ENCODE assay signal across 23 cellular contexts in genomic region chr19:45273532-45273877, GRCh38. TPM values are rescaled to one million over a fixed set of nuclear protein-coding genes. Genes with fewer than 3 reads are reported as not detected.
DNase-seq lines count a peak whose midpoint lies in the region; ATAC-seq, FAIRE-seq and TF ChIP-seq lines count a peak whose summit lies in the region.
"Had no signal": no experiment of that assay in that cellular context is flagged by ENCODE, and none has a peak within 500 bp of the region (broad histone marks: within the 10 kb centered on the region; RNA-seq: fewer than 3 reads in every experiment).

No MANE protein-coding gene starts in this region.

- POLR2A ChIA-PET in IMR-90 (lab: Charles Lee; ENCODE audit: unreplicated experiment): no interaction called here
- POLR2A ChIA-PET in GM12878 (lab: Charles Lee): no interaction called here
- POLR2A ChIA-PET in HepG2 (lab: Yijun Ruan, JAX): interaction anchor here (1.0 to 1.3 kb wide), 5 partner anchors 10 to 181 kb away, joined by 3 to 9 read pairs (median 4); partner anchors contain the start of genes BLOC1S3, PPP1R37 and TRAPPC6A

- H3K9ac ChIP-seq in IMR-90 (ENCODE audit: low read depth, low read length) (no peak overlapping the region), GM12878 (ENCODE audit: control insufficient read depth, insufficient read depth, low read length) (no peak overlapping the region), HepG2 (ENCODE audit: insufficient read depth, low read depth, low read length) (peak overlapping the region; percentile 34)

- H3K56ac ChIP-seq in IMR-90 (ENCODE audit: extremely low read depth, insufficient read depth, low read length): no peak overlapping the region

- H3K79me2 ChIP-seq in GM12878 (ENCODE audit: control insufficient read depth, insufficient read depth, low read length) (no peaks in the 10 kb centered on the region), HepG2 (ENCODE audit: insufficient read depth, low read length) (no peaks in the 10 kb centered on the region), osteoblast (ENCODE audit: insufficient read depth, low read length) (no peaks in the 10 kb centered on the region)

- H2AFZ ChIP-seq in IMR-90 (replicated peaks; ENCODE audit: low read length, poor library complexity): no peak overlapping the region
- no peak overlapping the region for H2AFZ ChIP-seq in GM12878 (ENCODE audit: control insufficient read depth, low read depth, low read length)
- no peak overlapping the region for H2AFZ ChIP-seq in HepG2 (ENCODE audit: low read length)
- no peak overlapping the region for H2AFZ ChIP-seq in osteoblast (ENCODE audit: low read length)
- H2AFZ ChIP-seq: GM23338, PC-9 had no signal

- peaks cover 8% of the 10 kb centered on the region for H3K9me1 ChIP-seq in IMR-90 (ENCODE audit: insufficient read depth, low read length)

- peaks cover 8% of the 10 kb centered on the region for H3K4me1 ChIP-seq in IMR-90 (ENCODE audit: control insufficient read depth, insufficient read depth, low read length)
- no peaks in the 10 kb centered on the region for H3K4me1 ChIP-seq in GM12878 (ENCODE audit: control insufficient read depth, insufficient read depth, low read length)
- H3K4me1 ChIP-seq in HepG2 (ENCODE audit: insufficient read depth, low read length): peaks cover 57% of the 10 kb centered on the region
- H3K4me1 ChIP-seq in osteoblast (ENCODE audit: insufficient read depth, low read length): no peaks in the 10 kb centered on the region
- H3K4me1 ChIP-seq: A549, SJCRH30 had no signal

- H2BK120ac ChIP-seq in IMR-90 (ENCODE audit: low read depth, low read length): no peak overlapping the region

- H4K91ac ChIP-seq in IMR-90 (ENCODE audit: insufficient read depth, low read depth, low read length): no peak overlapping the region

- FAIRE-seq in GM12878 (lab: Jason Lieb, UNC) (no peak), HepG2 (lab: Jason Lieb, UNC) (no peak)
- FAIRE-seq: A549, GM18507 had no signal

- no peak for TF ChIP-seq POLR2A in IMR-90 (IDR thresholded peaks at IDR 0.05; ENCODE audit: low read depth, low read length)
- no peak for TF ChIP-seq POLR2A in GM12878 (IDR thresholded peaks at IDR 0.05; ENCODE audit: low read depth, low read length)
- TF ChIP-seq POLR2A in HepG2 (IDR thresholded peaks at IDR 0.05; ENCODE audit: insufficient read depth in 1 of 2, low read depth in 2 of 2, low read length in 2 of 2): no peak

- H3K4ac ChIP-seq in IMR-90 (ENCODE audit: low read depth, low read length): no peak overlapping the region

- no peak overlapping the region for H3K18ac ChIP-seq in IMR-90 (ENCODE audit: low read depth, low read length)

- peaks cover 7 to 21% of the 10 kb centered on the region in 2 experiments; a peak in 3 of 4 replicates for H3K79me1 ChIP-seq in IMR-90 (ENCODE audit: low read depth in 1 of 2, low read length in 2 of 2)

- H3K4me2 ChIP-seq in IMR-90 (ENCODE audit: low read depth, low read length): no peak overlapping the region
- no peak overlapping the region for H3K4me2 ChIP-seq in GM12878 (ENCODE audit: control insufficient read depth, insufficient read depth)
- H3K4me2 ChIP-seq in HepG2 (ENCODE audit: low read depth, low read length): peak overlapping the region; percentile 57
- H3K4me2 ChIP-seq in osteoblast (ENCODE audit: insufficient read depth, low read length): no peak overlapping the region
- H3K4me2 ChIP-seq: A549, GM23338, PC-9 had no signal

- H2BK20ac ChIP-seq in IMR-90 (ENCODE audit: low read depth, low read length): no peak overlapping the region

- no peak overlapping the region for H3K4me3 ChIP-seq in IMR-90 (ENCODE audit: insufficient read depth, low read depth, low read length)
- H3K4me3 ChIP-seq in GM12878: no peak overlapping the region
- H3K4me3 ChIP-seq in HepG2 (replicated peaks in 1 of 3; ENCODE audit: insufficient read depth in 1 of 3, low read depth in 2 of 3, low read length in 3 of 3): 0 out of 6 replicates have a peak overlapping the region, but pooled peaks of 1 of the 3 experiments have one; percentile 14
- H3K4me3 ChIP-seq in osteoblast (ENCODE audit: insufficient read depth, low read length): no peak overlapping the region
- H3K4me3 ChIP-seq: A549, GM23338, PC-9, SJCRH30 had no signal

- no peak for ATAC-seq in IMR-90 (ENCODE audit: low read depth)
- no peak for ATAC-seq in GM12878
- no peak; the same call in 2 of the 3 replicates for ATAC-seq in HepG2
- ATAC-seq in HG02840 (IDR thresholded peaks at IDR 0.05; ENCODE audit: low FRiP score, unreplicated experiment): no peak
- no peak for ATAC-seq in GM18511 (IDR thresholded peaks at IDR 0.05; ENCODE audit: unreplicated experiment)
- ATAC-seq in GM19455 (IDR thresholded peaks at IDR 0.05; ENCODE audit: unreplicated experiment): no peak
- ATAC-seq: A549, GM23338, Right ventricle myocardium inferior had no signal

- DNase-seq in IMR-90 (no peak), GM12878 (ENCODE audit: low read depth, low spot score) (no peak), HepG2 (ENCODE audit: low spot score) (no peak), osteoblast (ENCODE audit: insufficient read length, low spot score, missing footprints) (peak; percentile 62)
- DNase-seq: AML-193; CD8-positive, alpha-beta memory T cell; H9; NCI-H1048; NCI-H1417 treated with DMSO at 0.1 percent for 48 hours; NCI-H446; NCI-H524 treated with DMSO at 0.1 percent for 48 hours; PC-9; SJCRH30 had no signal

- H3K14ac ChIP-seq in IMR-90 (replicated peaks; ENCODE audit: low read depth, low read length): no peak overlapping the region

- no peak overlapping the region for H4K5ac ChIP-seq in IMR-90 (ENCODE audit: low read depth, low read length)

- no peak overlapping the region for H2BK15ac ChIP-seq in IMR-90 (ENCODE audit: low read depth, low read length)

- intact Hi-C loops in IMR-90 (cut with micrococcal nuclease) (no loop called here), GM12878 (cut with micrococcal nuclease; ENCODE audit: unreplicated experiment) (no loop called here), HepG2 (cut with micrococcal nuclease; ENCODE audit: unreplicated experiment) (loop anchor here (2.0 kb wide), 1 partner anchor 53 kb away; no protein-coding TSS in a partner anchor)

- SMC1A ChIA-PET in GM12878 (lab: Charles Lee; ENCODE audit: uncharacterized antibody, unreplicated experiment): no interaction called here

- peak overlapping the region; percentile 36; the same call in 1 of the 2 replicates for H3K27ac ChIP-seq in IMR-90 (ENCODE audit: insufficient read depth, low read length)
- no peak overlapping the region for H3K27ac ChIP-seq in GM12878 (ENCODE audit: control insufficient read depth, insufficient read depth)
- peak overlapping the region; percentile 70 for H3K27ac ChIP-seq in HepG2 (ENCODE audit: extremely low read length, insufficient read depth, low read length)
- H3K27ac ChIP-seq in osteoblast (ENCODE audit: low read depth, low read length): no peak overlapping the region
- H3K27ac ChIP-seq: A549, PC-9, SJCRH30 had no signal

- dilution Hi-C loops in IMR-90 (cut with HindIII; ENCODE audit: low sequenced_read_pairs, unreplicated experiment): no loop called here

- H3K36me3 ChIP-seq in IMR-90 (ENCODE audit: control insufficient read depth, insufficient read depth, low read length) (peaks cover 45% of the 10 kb centered on the region), GM12878 (ENCODE audit: control insufficient read depth in 2 of 2, insufficient read depth in 2 of 2, low read length in 1 of 2) (peaks cover 0 to 4% of the 10 kb centered on the region in 2 experiments; a peak in 3 of 4 replicates), HepG2 (replicated peaks in 1 of 2; ENCODE audit: control insufficient read depth in 1 of 2, insufficient read depth in 2 of 2, low read length in 2 of 2) (peaks cover 11 to 24% of the 10 kb centered on the region in 2 experiments; a peak in 4 of 5 replicates), osteoblast (ENCODE audit: insufficient read depth, low read length) (peaks cover 40% of the 10 kb centered on the region)

- H3K9me3 ChIP-seq in IMR-90 (ENCODE audit: control insufficient read depth, insufficient read depth, low read length) (no peaks in the 10 kb centered on the region), GM12878 (replicated peaks; ENCODE audit: control insufficient read depth, insufficient read depth, low read length) (no peaks in the 10 kb centered on the region), HepG2 (ENCODE audit: low read length) (no peaks in the 10 kb centered on the region), osteoblast (ENCODE audit: low read depth, low read length) (no peaks in the 10 kb centered on the region)
- H3K9me3 ChIP-seq: A549, SJCRH30 had no signal

- H4K20me1 ChIP-seq in IMR-90 (ENCODE audit: insufficient read depth, low read length) (peaks cover 15% of the 10 kb centered on the region), GM12878 (ENCODE audit: control insufficient read depth, insufficient read depth) (no peaks in the 10 kb centered on the region), HepG2 (ENCODE audit: insufficient read depth, low read length) (no peaks in the 10 kb centered on the region), osteoblast (ENCODE audit: insufficient read depth, low read length) (no peaks in the 10 kb centered on the region)

- WGBS in IMR-90 (ENCODE audit: extremely low coverage in 2 of 2, insufficient read length in 1 of 2), 2 experiments: 75% methylated on average over 11 of the region's 13 CpGs; no CpG with 5 or more reads in 1 of the 2 experiments
- WGBS in GM12878 (ENCODE audit: insufficient coverage, insufficient replicate concordance, low lambda C conversion rate, missing lambda C conversion rate): 95% methylated on average over 13 of the region's 13 CpGs
- 36% methylated on average over 13 of the region's 13 CpGs for WGBS in HepG2 (ENCODE audit: low lambda C conversion rate)

- no peak overlapping the region for H4K8ac ChIP-seq in IMR-90 (ENCODE audit: low read depth in 2 of 2, low read length in 2 of 2)

- BruUV-seq in IMR-90 (replicated peaks; lab: Mats Ljungman, UMichigan): no TSS peak
- TSS peak; percentile 51 for BruUV-seq in GM12878 (replicated peaks; lab: Mats Ljungman, UMichigan)
- no TSS peak for BruUV-seq in HepG2 (replicated peaks; lab: Mats Ljungman, UMichigan)

- no peak overlapping the region for H2BK5ac ChIP-seq in IMR-90 (ENCODE audit: low read depth, low read length, poor library complexity, severe bottlenecking)

- in situ Hi-C loops in IMR-90 (cut with MboI; ENCODE audit: low sequenced_read_pairs): no loop called here
- in situ Hi-C loops in GM12878 (cut with MboI): no loop called here
- in situ Hi-C loops in HepG2 (cut with HindIII; ENCODE audit: extremely low pct_ligation_motif_present, low pct_unique_long_range_greater_than_20kb): no loop called here

- peak overlapping the region; percentile 21; the same call in 1 of the 2 replicates for H2AK5ac ChIP-seq in IMR-90 (ENCODE audit: low read depth, low read length)

- no peak for TF ChIP-seq EP300 in GM12878 (IDR thresholded peaks at IDR 0.05; ENCODE audit: borderline replicate concordance in 1 of 2, control insufficient read depth in 1 of 2, low read depth in 2 of 2, low read length in 2 of 2)
- no peak for TF ChIP-seq EP300 in HepG2 (IDR thresholded peaks at IDR 0.05; ENCODE audit: low read depth in 2 of 2, low read length in 2 of 2)
- no peak for TF ChIP-seq EP300 in HepG2 (CRISPR knock-in tag; IDR thresholded peaks at IDR 0.05; ENCODE audit: borderline replicate concordance)

- RAD21 ChIA-PET in GM12878 (lab: Charles Lee; ENCODE audit: unreplicated experiment): no interaction called here

- H3K27me3 ChIP-seq in IMR-90 (ENCODE audit: control insufficient read depth, insufficient read depth, low read length): no peaks in the 10 kb centered on the region
- H3K27me3 ChIP-seq in GM12878 (replicated peaks in 1 of 2; ENCODE audit: control insufficient read depth in 2 of 2, insufficient read depth in 2 of 2, low read length in 1 of 2): no peaks in the 10 kb centered on the region
- H3K27me3 ChIP-seq in HepG2 (ENCODE audit: control insufficient read depth in 1 of 2, insufficient read depth in 2 of 2, low read length in 2 of 2): no peaks in the 10 kb centered on the region
- H3K27me3 ChIP-seq in osteoblast (ENCODE audit: insufficient read depth, low read length): no peaks in the 10 kb centered on the region
- H3K27me3 ChIP-seq: SJCRH30 had no signal

- H3K23ac ChIP-seq in IMR-90 (ENCODE audit: low read depth, low read length): no peak overlapping the region

- H2AK9ac ChIP-seq in IMR-90 (replicated peaks; ENCODE audit: low read depth, low read length, poor library complexity): no peak overlapping the region

- TF ChIP-seq CTCF in IMR-90 (conservative IDR thresholded peaks at IDR 0.05; ENCODE audit: low read depth, low read length) (no peak), GM12878 (IDR thresholded peaks at IDR 0.05 in 2 of 3, conservative IDR thresholded peaks at IDR 0.05 in 1 of 3; ENCODE audit: control insufficient read depth in 2 of 3, extremely low read depth in 1 of 3, insufficient read depth in 1 of 3, low read depth in 3 of 3, low read length in 3 of 3) (no peak), HepG2 (CRISPR knock-in tag; IDR thresholded peaks at IDR 0.05) (no peak), osteoblast (IDR thresholded peaks at IDR 0.05; ENCODE audit: extremely low read depth, low read depth, low read length) (no peak)

- CTCF ChIA-PET in IMR-90 (lab: Yijun Ruan, JAX) (no interaction called here), GM12878 (lab: Yijun Ruan, JAX) (no interaction called here), HepG2 (lab: Yijun Ruan, JAX; ENCODE audit: low intra/inter-chr PET ratio, low total read pairs) (no interaction called here)

- no peak for TF ChIP-seq RAD21 in IMR-90 (IDR thresholded peaks at IDR 0.05; ENCODE audit: low read length)
- TF ChIP-seq RAD21 in GM12878 (IDR thresholded peaks at IDR 0.05; ENCODE audit: insufficient read depth, low read depth, low read length): no peak
- no peak for TF ChIP-seq RAD21 in HepG2 (CRISPR knock-in tag; IDR thresholded peaks at IDR 0.05)

RNA-seq across cellular contexts. Expression of gene MARK4, which starts 22.4 kb away (rescaled TPM):
- total RNA-seq in IMR-90 (2012; rRNA removed): 8.1 and 11.3 TPM in 2 replicates
- polyA plus RNA-seq in IMR-90 (2012; rRNA removed): 20.3 and 20.7 TPM in 2 replicates
- 19.3 and 52.1 TPM in 2 replicates for polyA plus RNA-seq in IMR-90 (2012; cell fraction: cytosol; rRNA removed)
- polyA plus RNA-seq in IMR-90 (2012; cell fraction: nucleus; rRNA removed; ENCODE audit: low replicate concordance): 33.3 and 34.2 TPM in 2 replicates
- total RNA-seq in GM12878 (2013; cell fraction: nucleolus; rRNA removed): 30.1 and 31.1 TPM in 2 replicates
- total RNA-seq in GM12878 (2014; rRNA removed): 4.5 and 6.4 TPM in 2 replicates
- total RNA-seq in GM12878 (2014; rRNA removed; fragmentation: Illumina TruSeq; extraction: Trizol): 3.7 and 3.8 TPM in 2 replicates
- 20.4 and 24.3 TPM in 2 replicates for total RNA-seq in GM12878 (2021)
- polyA plus RNA-seq in GM12878 (2011; ENCODE audit: low read depth): 5.2 TPM
- polyA plus RNA-seq in GM12878 (2011; rRNA removed): 6.6 TPM in 2 replicates
- 4.8 and 6.8 TPM in 2 replicates for polyA plus RNA-seq in GM12878 (2011; cell fraction: cytosol; rRNA removed)
- 11.3 and 14.1 TPM in 2 replicates for polyA plus RNA-seq in GM12878 (2011; cell fraction: nucleus; rRNA removed)
- polyA plus RNA-seq in GM12878 (2012): 12.9 and 20.2 TPM in 2 replicates
- 7.8 and 16.9 TPM in 2 replicates for polyA plus RNA-seq in GM12878 (2014; fragmentation: Illumina TruSeq; extraction: Trizol)
- under 1 TPM; 0.66 TPM for polyA plus RNA-seq in GM12878 (2014; fragmentation: Nextera tagmentation; extraction: Ambion mirVana)
- polyA plus RNA-seq in GM12878 (2014; rRNA removed): 10.5 and 12.1 TPM in 2 replicates
- 1 to 10 TPM; 2.0 to 2.7 TPM for polyA plus RNA-seq in GM12878 (2016; fragmentation: Nextera tagmentation; extraction: Ambion mirVana)
- polyA minus RNA-seq in GM12878 (2011; rRNA and poly(A)+ RNA removed): 15.8 and 18.2 TPM in 2 replicates
- polyA minus RNA-seq in GM12878 (2011; cell fraction: cytosol; rRNA and poly(A)+ RNA removed): 8.2 and 9.4 TPM in 2 replicates
- 3.5 and 5.2 TPM in 2 replicates for polyA minus RNA-seq in GM12878 (2011; cell fraction: nucleus; rRNA and poly(A)+ RNA removed)
- 7.0 and 7.6 TPM in 2 replicates for total RNA-seq in HepG2 (2016; rRNA removed; fragmentation: Illumina TruSeq; extraction: Trizol)
- 11.1 and 13.3 TPM in 2 replicates for total RNA-seq in HepG2 (2016; cell fraction: cytosol; rRNA removed; fragmentation: Illumina TruSeq; extraction: Trizol; ENCODE audit: low read depth)
- total RNA-seq in HepG2 (2016; cell fraction: insoluble cytoplasmic fraction; rRNA removed; fragmentation: Illumina TruSeq; extraction: Trizol): 3.4 and 6.6 TPM in 2 replicates
- 12.9 and 14.4 TPM in 2 replicates for total RNA-seq in HepG2 (2016; cell fraction: membrane; rRNA removed; fragmentation: Illumina TruSeq; extraction: Trizol)
- 6.3 and 7.9 TPM in 2 replicates for total RNA-seq in HepG2 (2016; cell fraction: nucleus; rRNA removed; fragmentation: Illumina TruSeq; extraction: Trizol)
- 11.4 and 12.2 TPM in 2 replicates for polyA plus RNA-seq in HepG2 (2011; rRNA removed)
- polyA plus RNA-seq in HepG2 (2011; cell fraction: cytosol; rRNA removed): 6.6 and 8.5 TPM in 2 replicates
- 17.6 and 21.6 TPM in 2 replicates for polyA plus RNA-seq in HepG2 (2011; cell fraction: nucleus; rRNA removed)
- 28.5 and 39.6 TPM in 2 replicates for polyA plus RNA-seq in HepG2 (2012)
- polyA plus RNA-seq in HepG2 (2016; cell fraction: cytosol; fragmentation: Illumina TruSeq; extraction: Trizol; ENCODE audit: low read depth): 7.9 and 8.8 TPM in 2 replicates
- polyA plus RNA-seq in HepG2 (2016; cell fraction: insoluble cytoplasmic fraction; fragmentation: Illumina TruSeq; extraction: Trizol; ENCODE audit: low read depth): 11.9 and 16.0 TPM in 2 replicates
- 16.7 and 21.8 TPM in 2 replicates for polyA plus RNA-seq in HepG2 (2016; cell fraction: membrane; fragmentation: Illumina TruSeq; extraction: Trizol; ENCODE audit: low read depth)
- polyA plus RNA-seq in HepG2 (2016; cell fraction: nucleus; fragmentation: Illumina TruSeq; extraction: Trizol; ENCODE audit: insufficient read depth, low read depth): 15.8 and 17.0 TPM in 2 replicates
- 1.4 and 19.5 TPM in 2 replicates for polyA minus RNA-seq in HepG2 (2011; rRNA and poly(A)+ RNA removed; ENCODE audit: low replicate concordance)
- 14.1 and 19.3 TPM in 2 replicates for polyA minus RNA-seq in HepG2 (2011; cell fraction: cytosol; rRNA and poly(A)+ RNA removed)
- polyA minus RNA-seq in HepG2 (2011; cell fraction: nucleus; rRNA and poly(A)+ RNA removed): 10.3 TPM in 2 replicates
- total RNA-seq in osteoblast: 16.2 and 18.1 TPM in 2 replicates

RNA-seq across cellular contexts. Expression of gene EXOC3L2, which starts 28.3 kb away (rescaled TPM):
- total RNA-seq in IMR-90 (2012; rRNA removed) (not detected in 2 replicates), GM12878 (2014; rRNA removed) (not detected in 2 replicates), GM12878 (2014; rRNA removed; fragmentation: Illumina TruSeq; extraction: Trizol) (not detected in 2 replicates), GM12878 (2021) (0.08 TPM in 1 of 2 replicates, not detected in the other), HepG2 (2016; rRNA removed; fragmentation: Illumina TruSeq; extraction: Trizol) (not detected in 2 replicates), osteoblast (not detected in 2 replicates)
- polyA plus RNA-seq in IMR-90 (2012; rRNA removed) (0.03 TPM in 1 of 2 replicates, not detected in the other), GM12878 (2011; rRNA removed) (not detected in 2 replicates), GM12878 (2014; fragmentation: Illumina TruSeq; extraction: Trizol) (not detected in 2 replicates), GM12878 (2014; fragmentation: Nextera tagmentation; extraction: Ambion mirVana) (not detected), GM12878 (2014; rRNA removed) (not detected in 2 replicates), GM12878 (2016; fragmentation: Nextera tagmentation; extraction: Ambion mirVana) (not detected), HepG2 (2011; rRNA removed) (0.21 TPM in 1 of 2 replicates, not detected in the other)
- 0.08 and 0.13 TPM in 2 replicates for polyA plus RNA-seq in IMR-90 (2012; cell fraction: cytosol; rRNA removed)
- 0.06 and 0.11 TPM in 2 replicates for polyA plus RNA-seq in IMR-90 (2012; cell fraction: nucleus; rRNA removed; ENCODE audit: low replicate concordance)
- not detected in 2 replicates for total RNA-seq in GM12878 (2013; cell fraction: nucleolus; rRNA removed)
- polyA plus RNA-seq in GM12878 (2011; ENCODE audit: low read depth): not detected
- polyA plus RNA-seq in GM12878 (2011; cell fraction: cytosol; rRNA removed): 0.02 TPM in 1 of 2 replicates, not detected in the other
- polyA plus RNA-seq in GM12878 (2011; cell fraction: nucleus; rRNA removed): not detected in 2 replicates
- polyA plus RNA-seq in GM12878 (2012): 0.03 TPM in 1 of 2 replicates, not detected in the other
- not detected in 2 replicates for polyA minus RNA-seq in GM12878 (2011; rRNA and poly(A)+ RNA removed)
- not detected in 2 replicates for polyA minus RNA-seq in GM12878 (2011; cell fraction: cytosol; rRNA and poly(A)+ RNA removed)
- polyA minus RNA-seq in GM12878 (2011; cell fraction: nucleus; rRNA and poly(A)+ RNA removed): not detected in 2 replicates
- not detected in 2 replicates for total RNA-seq in HepG2 (2016; cell fraction: cytosol; rRNA removed; fragmentation: Illumina TruSeq; extraction: Trizol; ENCODE audit: low read depth)
- not detected in 2 replicates for total RNA-seq in HepG2 (2016; cell fraction: insoluble cytoplasmic fraction; rRNA removed; fragmentation: Illumina TruSeq; extraction: Trizol)
- not detected in 2 replicates for total RNA-seq in HepG2 (2016; cell fraction: membrane; rRNA removed; fragmentation: Illumina TruSeq; extraction: Trizol)
- total RNA-seq in HepG2 (2016; cell fraction: nucleus; rRNA removed; fragmentation: Illumina TruSeq; extraction: Trizol): not detected in 2 replicates
- polyA plus RNA-seq in HepG2 (2011; cell fraction: cytosol; rRNA removed): 0.04 and 0.07 TPM in 2 replicates
- 0.07 and 0.19 TPM in 2 replicates for polyA plus RNA-seq in HepG2 (2011; cell fraction: nucleus; rRNA removed)
- polyA plus RNA-seq in HepG2 (2012): 0.07 TPM in 1 of 2 replicates, not detected in the other
- polyA plus RNA-seq in HepG2 (2016; cell fraction: cytosol; fragmentation: Illumina TruSeq; extraction: Trizol; ENCODE audit: low read depth): not detected in 2 replicates
- not detected in 2 replicates for polyA plus RNA-seq in HepG2 (2016; cell fraction: insoluble cytoplasmic fraction; fragmentation: Illumina TruSeq; extraction: Trizol; ENCODE audit: low read depth)
- polyA plus RNA-seq in HepG2 (2016; cell fraction: membrane; fragmentation: Illumina TruSeq; extraction: Trizol; ENCODE audit: low read depth): not detected in 2 replicates
- not detected in 2 replicates for polyA plus RNA-seq in HepG2 (2016; cell fraction: nucleus; fragmentation: Illumina TruSeq; extraction: Trizol; ENCODE audit: insufficient read depth, low read depth)
- polyA minus RNA-seq in HepG2 (2011; rRNA and poly(A)+ RNA removed; ENCODE audit: low replicate concordance): 0.20 TPM in 1 of 2 replicates, not detected in the other
- polyA minus RNA-seq in HepG2 (2011; cell fraction: cytosol; rRNA and poly(A)+ RNA removed): not detected in 2 replicates
- polyA minus RNA-seq in HepG2 (2011; cell fraction: nucleus; rRNA and poly(A)+ RNA removed): not detected in 2 replicates
- total RNA-seq: CD8-positive, alpha-beta memory T cell; PC-9; RPMI7951; SJCRH30 had no signal
- polyA plus RNA-seq: CD14-positive monocyte; CD8-positive, alpha-beta memory T cell; IgD-negative memory B cell had no signal

RNA-seq across cellular contexts. Expression of gene CKM, which starts 49.2 kb away (rescaled TPM):
- total RNA-seq in IMR-90 (2012; rRNA removed) (not detected in 2 replicates), GM12878 (2014; rRNA removed) (not detected in 2 replicates), GM12878 (2014; rRNA removed; fragmentation: Illumina TruSeq; extraction: Trizol) (not detected in 2 replicates), GM12878 (2021) (0.13 TPM in 1 of 2 replicates, not detected in the other), HepG2 (2016; rRNA removed; fragmentation: Illumina TruSeq; extraction: Trizol) (0.27 and 0.80 TPM in 2 replicates), osteoblast (under 0.01 and 0.36 TPM in 2 replicates)
- polyA plus RNA-seq in IMR-90 (2012; rRNA removed) (not detected in 2 replicates), GM12878 (2011; rRNA removed) (0.06 and 0.08 TPM in 2 replicates), GM12878 (2014; fragmentation: Illumina TruSeq; extraction: Trizol) (not detected in 2 replicates), GM12878 (2014; fragmentation: Nextera tagmentation; extraction: Ambion mirVana) (under 1 TPM in 1 of 2 experiments, not detected in 1; 0.14 TPM), GM12878 (2014; rRNA removed) (0.08 and 0.11 TPM in 2 replicates), GM12878 (2016; fragmentation: Nextera tagmentation; extraction: Ambion mirVana) (under 1 TPM in 1 of 2 experiments, not detected in 1; 0.13 TPM), HepG2 (2011; rRNA removed) (0.54 and 0.59 TPM in 2 replicates)
- polyA plus RNA-seq in IMR-90 (2012; cell fraction: cytosol; rRNA removed): 0.04 TPM in 1 of 2 replicates, not detected in the other
- polyA plus RNA-seq in IMR-90 (2012; cell fraction: nucleus; rRNA removed; ENCODE audit: low replicate concordance): 0.09 TPM in 1 of 2 replicates, not detected in the other
- total RNA-seq in GM12878 (2013; cell fraction: nucleolus; rRNA removed): not detected in 2 replicates
- not detected for polyA plus RNA-seq in GM12878 (2011; ENCODE audit: low read depth)
- polyA plus RNA-seq in GM12878 (2011; cell fraction: cytosol; rRNA removed): 0.23 and 0.30 TPM in 2 replicates
- polyA plus RNA-seq in GM12878 (2011; cell fraction: nucleus; rRNA removed): 0.15 TPM in 1 of 2 replicates, not detected in the other
- not detected in 2 replicates for polyA plus RNA-seq in GM12878 (2012)
- polyA minus RNA-seq in GM12878 (2011; rRNA and poly(A)+ RNA removed): 0.15 and 0.21 TPM in 2 replicates
- polyA minus RNA-seq in GM12878 (2011; cell fraction: cytosol; rRNA and poly(A)+ RNA removed): not detected in 2 replicates
- polyA minus RNA-seq in GM12878 (2011; cell fraction: nucleus; rRNA and poly(A)+ RNA removed): not detected in 2 replicates
- total RNA-seq in HepG2 (2016; cell fraction: cytosol; rRNA removed; fragmentation: Illumina TruSeq; extraction: Trizol; ENCODE audit: low read depth): 0.30 TPM in 1 of 2 replicates, not detected in the other
- total RNA-seq in HepG2 (2016; cell fraction: insoluble cytoplasmic fraction; rRNA removed; fragmentation: Illumina TruSeq; extraction: Trizol): 0.25 and 0.58 TPM in 2 replicates
- total RNA-seq in HepG2 (2016; cell fraction: membrane; rRNA removed; fragmentation: Illumina TruSeq; extraction: Trizol): 0.28 TPM in 2 replicates
- not detected in 2 replicates for total RNA-seq in HepG2 (2016; cell fraction: nucleus; rRNA removed; fragmentation: Illumina TruSeq; extraction: Trizol)
- polyA plus RNA-seq in HepG2 (2011; cell fraction: cytosol; rRNA removed): 0.85 and 1.2 TPM in 2 replicates
- polyA plus RNA-seq in HepG2 (2011; cell fraction: nucleus; rRNA removed): 0.69 and 0.71 TPM in 2 replicates
- 1.1 and 1.2 TPM in 2 replicates for polyA plus RNA-seq in HepG2 (2012)
- 0.33 TPM in 2 replicates for polyA plus RNA-seq in HepG2 (2016; cell fraction: cytosol; fragmentation: Illumina TruSeq; extraction: Trizol; ENCODE audit: low read depth)
- 0.42 and 0.59 TPM in 2 replicates for polyA plus RNA-seq in HepG2 (2016; cell fraction: insoluble cytoplasmic fraction; fragmentation: Illumina TruSeq; extraction: Trizol; ENCODE audit: low read depth)
- polyA plus RNA-seq in HepG2 (2016; cell fraction: membrane; fragmentation: Illumina TruSeq; extraction: Trizol; ENCODE audit: low read depth): 0.19 and 0.22 TPM in 2 replicates
- 0.38 and 0.65 TPM in 2 replicates for polyA plus RNA-seq in HepG2 (2016; cell fraction: nucleus; fragmentation: Illumina TruSeq; extraction: Trizol; ENCODE audit: insufficient read depth, low read depth)
- polyA minus RNA-seq in HepG2 (2011; rRNA and poly(A)+ RNA removed; ENCODE audit: low replicate concordance): 0.16 TPM in 1 of 2 replicates, not detected in the other
- polyA minus RNA-seq in HepG2 (2011; cell fraction: cytosol; rRNA and poly(A)+ RNA removed): 0.49 TPM in 1 of 2 replicates, not detected in the other
- polyA minus RNA-seq in HepG2 (2011; cell fraction: nucleus; rRNA and poly(A)+ RNA removed): 0.26 TPM in 1 of 2 replicates, not detected in the other
- total RNA-seq: CD8-positive, alpha-beta memory T cell; GM23338; H9; PC-9 had no signal
- polyA plus RNA-seq: A549, GM23338, IgD-negative memory B cell had no signal

Comparison
In these comparisons a context has a peak if more than half of its experiments do, and no peak if none do; other contexts are left out.
1. H3K27ac ChIP-seq: peak in IMR-90 (single experiment) and HepG2 (single experiment); none in GM12878 (single experiment) and osteoblast (single experiment).